ENCODE assay signal across 8 cellular contexts in the genomic region with DNA sequence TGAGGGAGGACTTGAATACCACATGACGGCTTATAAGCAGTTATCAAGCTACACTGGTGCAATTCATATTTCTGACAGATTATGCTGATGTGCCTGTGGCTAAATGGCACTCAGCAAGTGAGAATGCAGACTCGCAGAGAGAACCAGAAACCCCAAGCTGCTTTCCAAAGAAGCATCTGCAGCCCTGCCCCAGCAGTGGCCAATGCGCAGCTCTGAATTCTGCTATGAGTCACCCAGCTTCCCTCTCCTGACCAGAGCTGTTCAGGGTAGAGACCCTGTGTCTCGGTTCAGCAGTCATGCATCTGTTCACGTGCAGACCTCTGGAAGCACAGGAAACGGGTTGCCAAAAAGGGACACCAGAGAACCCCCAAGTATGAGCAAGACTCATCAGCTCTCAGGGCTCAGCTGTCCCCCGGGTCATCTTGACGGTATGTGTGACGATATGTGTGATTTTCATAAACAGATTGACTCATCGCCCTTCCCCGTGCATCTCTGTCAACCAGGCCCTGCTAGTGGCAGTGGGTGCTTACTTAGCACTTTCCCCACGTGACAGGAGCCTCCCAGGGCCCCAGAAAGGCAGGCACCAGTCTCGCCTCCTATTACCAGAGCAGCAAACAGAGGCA.
A peak's percentile ranks its signal among the peaks of the same experiment; 100 is the strongest.
DNase-seq lines count a peak whose midpoint lies in the region; ATAC-seq and TF ChIP-seq lines count a peak whose summit lies in the region.

No MANE protein-coding gene starts in this region.

- H3K23ac ChIP-seq in neuronal stem cell (ENCODE audit: low read depth, low read length, poor library complexity): no peak overlapping the region

- no peaks in the 10 kb centered on the region for H3K79me1 ChIP-seq in neuronal stem cell (ENCODE audit: low read depth, low read length)

- H3K27me3 ChIP-seq in neuronal stem cell (ENCODE audit: control insufficient read depth in 3 of 3, insufficient read depth in 3 of 3, low read depth in 1 of 3, low read length in 3 of 3): no peaks in the 10 kb centered on the region

- H3K14ac ChIP-seq in neuronal stem cell (ENCODE audit: low read length): no peak overlapping the region

- H3K4me2 ChIP-seq in neuronal stem cell (ENCODE audit: insufficient read depth, low read length, poor library complexity, severe bottlenecking): no peak overlapping the region

- H3K4me1 ChIP-seq in neuronal stem cell (ENCODE audit: control insufficient read depth in 2 of 2, insufficient read depth in 1 of 2, low read depth in 1 of 2, low read length in 2 of 2): peaks cover 34 to 41% of the 10 kb centered on the region in 2 donors

- peak overlapping the region; percentile 4 for H4K91ac ChIP-seq in neuronal stem cell (ENCODE audit: low read depth, low read length, poor library complexity)

- H2BK120ac ChIP-seq in neuronal stem cell (ENCODE audit: low read depth, low read length): no peak overlapping the region

- peak; percentile 94 for ATAC-seq in HG02763 (IDR thresholded peaks at IDR 0.05; ENCODE audit: unreplicated experiment)

- TF ChIP-seq POLR2A in GM15510 (IDR thresholded peaks at IDR 0.05; ENCODE audit: borderline replicate concordance, extremely low read depth, insufficient read length): peak; percentile 25

- no peak for TF ChIP-seq CTCF in epithelial cell of proximal tubule (conservative IDR thresholded peaks at IDR 0.05; ENCODE audit: low read depth, low read length)

- whole genome bisulfite sequencing in neuronal stem cell (ENCODE audit: extremely low coverage in 2 of 2, insufficient read length in 2 of 2, insufficient replicate concordance in 1 of 2), 2 donors: no CpG with 5 or more reads among the region's 13 CpGs

- H3K27ac ChIP-seq in neuronal stem cell (replicated peaks; ENCODE audit: low read length) (no peak overlapping the region), substantia nigra (ENCODE audit: low read depth, low read length, poor library complexity, severe bottlenecking) (no peak overlapping the region)

- H3K18ac ChIP-seq in neuronal stem cell (ENCODE audit: low read length): no peak overlapping the region

- no peak overlapping the region for H3K9ac ChIP-seq in neuronal stem cell (ENCODE audit: low read depth, low read length, poor library complexity)

- no peak overlapping the region for H2BK15ac ChIP-seq in neuronal stem cell (ENCODE audit: low read length)

- H2AK5ac ChIP-seq in neuronal stem cell (ENCODE audit: low read depth, low read length): peak overlapping the region; percentile 42

- DNase-seq in NOMO-1 (lab: John Stamatoyannopoulos, UW; ENCODE audit: unreplicated experiment in 2 of 2): peak; percentile 75 to 96
- peak; percentile 85 for DNase-seq in activated CD8-positive, alpha-beta memory T cell treated with anti-CD3 and anti-CD28 coated beads, Interleukin-2, amount 50 U/mL, for 48 hours
- DNase-seq in epithelial cell of proximal tubule (ENCODE audit: low read depth): peak; percentile 84
- DNase-seq in neuronal stem cell (ENCODE audit: low spot score): no peak
- peak in 28 of 49 donors; percentile 31 to 86 (median 64) for DNase-seq in substantia nigra (lab: John Stamatoyannopoulos, UW)
- DNase-seq in NCI-H2196 (lab: John Stamatoyannopoulos, UW; ENCODE audit: unreplicated experiment): no peak

- no peak overlapping the region for H2BK5ac ChIP-seq in neuronal stem cell (ENCODE audit: low read length)

- no peaks in the 10 kb centered on the region for H3K36me3 ChIP-seq in neuronal stem cell (replicated peaks in 1 of 2; ENCODE audit: control insufficient read depth in 2 of 2, insufficient read depth in 2 of 2, low read length in 2 of 2)

- no peak overlapping the region for H4K8ac ChIP-seq in neuronal stem cell (ENCODE audit: low read depth, low read length)

- H3K4me3 ChIP-seq in epithelial cell of proximal tubule (ENCODE audit: low read depth, low read length): no peak overlapping the region
- H3K4me3 ChIP-seq in neuronal stem cell (ENCODE audit: low read length in 2 of 2): no peak overlapping the region

- H2BK12ac ChIP-seq in neuronal stem cell (ENCODE audit: low read length): no peak overlapping the region

- H3K4ac ChIP-seq in neuronal stem cell (ENCODE audit: low read length): no peak overlapping the region

- no peaks in the 10 kb centered on the region for H3K9me3 ChIP-seq in neuronal stem cell (replicated peaks in 1 of 2; ENCODE audit: control insufficient read depth in 2 of 2, insufficient read depth in 1 of 2, low read depth in 1 of 2, low read length in 2 of 2)

- peak overlapping the region; percentile 11 for H2AFZ ChIP-seq in neuronal stem cell (ENCODE audit: low read length)

Comparison
In these comparisons a context has a peak if more than half of its experiments do, and no peak if none do; other contexts are left out.
1. DNase-seq: peak in NOMO-1 (2 of 2), activated CD8-positive, alpha-beta memory T cell treated with anti-CD3 and anti-CD28 coated beads, Interleukin-2, amount 50 U/mL, for 48 hours (single experiment), epithelial cell of proximal tubule (single experiment) and substantia nigra (28 of 49); none in neuronal stem cell (single experiment) and NCI-H2196 (single experiment).